In the genomic region with DNA sequence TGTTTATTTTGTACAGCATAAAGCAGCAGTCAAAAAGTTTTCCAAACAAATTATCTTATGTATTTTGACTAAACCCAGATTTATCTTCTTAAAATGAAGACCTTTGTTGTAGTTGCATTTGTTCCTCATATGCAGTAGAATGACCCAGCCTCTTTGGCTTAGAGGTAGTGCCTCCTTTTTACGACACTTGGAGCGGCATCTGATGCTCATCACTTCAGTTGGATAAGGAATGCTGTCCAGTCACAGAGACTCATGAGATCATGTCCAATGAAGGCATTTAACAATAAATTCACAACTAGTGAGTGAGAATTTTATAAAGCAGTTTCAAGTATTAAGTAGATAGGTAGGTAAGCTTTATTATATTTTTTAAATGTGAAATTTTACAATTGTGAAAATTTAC, we compare ENCODE assay signal across 23 cellular contexts. TPM values are rescaled to one million over a fixed set of nuclear protein-coding genes. Genes with fewer than 3 reads are reported as not detected.
DNase-seq lines count a peak whose midpoint lies in the region; ATAC-seq, FAIRE-seq and TF ChIP-seq lines count a peak whose summit lies in the region.
"Had no signal": no experiment of that assay in that cellular context is flagged by ENCODE, and none has a peak within 500 bp of the region (broad histone marks: within the 10 kb centered on the region; RNA-seq: fewer than 3 reads in every experiment).

No MANE protein-coding gene starts in this region.

- H3K4me3 Mint-ChIP-seq in CD4-positive, alpha-beta memory T cell = peak overlapping the region in 7 of 8 donors; percentile 45 to 83 (median 70)
- no peak overlapping the region for H3K4me3 Mint-ChIP-seq in astrocyte (ENCODE audit: unreplicated experiment)
- H3K4me3 Mint-ChIP-seq: endodermal cell had no signal

- H3K36me3 Mint-ChIP-seq in CD4-positive, alpha-beta memory T cell = peaks cover 43 to 72% of the 10 kb centered on the region in 2 donors
- H3K36me3 Mint-ChIP-seq in astrocyte (ENCODE audit: low read depth, unreplicated experiment) = no peaks in the 10 kb centered on the region

- peak overlapping the region; percentile 63 for H3K27ac ChIP-seq in CD4-positive, alpha-beta memory T cell (ENCODE audit: low read depth, low read length)
- H3K27ac ChIP-seq in astrocyte (ENCODE audit: low read depth, low read length) = no peak overlapping the region
- H3K27ac ChIP-seq: lower lobe of right lung, testis had no signal

- peak overlapping the region; percentile 77 to 99 (median 90) for H3K27ac Mint-ChIP-seq in CD4-positive, alpha-beta memory T cell
- no peak overlapping the region for H3K27ac Mint-ChIP-seq in astrocyte (ENCODE audit: unreplicated experiment)
- H3K27ac Mint-ChIP-seq: endodermal cell had no signal

- H3K27me3 ChIP-seq in CD4-positive, alpha-beta memory T cell (ENCODE audit: insufficient read depth, low read length) = no peaks in the 10 kb centered on the region
- H3K27me3 ChIP-seq in astrocyte (ENCODE audit: insufficient read depth, low read length) = no peaks in the 10 kb centered on the region
- H3K27me3 ChIP-seq: testis had no signal

- CTCF ChIA-PET in CD4-positive, alpha-beta memory T cell (lab: Charles Lee; ENCODE audit: partially characterized antibody) = interaction anchor here (1.3 to 2.9 kb wide), 4 partner anchors 11 to 151 kb away, joined by 3 to 12 read pairs (median 6); no protein-coding TSS in a partner anchor

- no peaks in the 10 kb centered on the region for H3K9me3 Mint-ChIP-seq in CD4-positive, alpha-beta memory T cell
- no peaks in the 10 kb centered on the region for H3K9me3 Mint-ChIP-seq in astrocyte (ENCODE audit: unreplicated experiment)
- H3K9me3 Mint-ChIP-seq: endodermal cell had no signal

- no peak overlapping the region for H3K4me2 ChIP-seq in astrocyte (ENCODE audit: low read length)

- no peaks in the 10 kb centered on the region for H3K9me3 ChIP-seq in CD4-positive, alpha-beta memory T cell (ENCODE audit: control insufficient read depth in 1 of 2, low read length in 2 of 2)
- no peaks in the 10 kb centered on the region for H3K9me3 ChIP-seq in astrocyte (ENCODE audit: insufficient read depth, low read depth, low read length)
- H3K9me3 ChIP-seq: lower lobe of right lung, testis had no signal

- H3K4me3 ChIP-seq in CD4-positive, alpha-beta memory T cell (ENCODE audit: low read length in 2 of 2) = peak overlapping the region in 1 of 2 donors; percentile 8
- H3K4me3 ChIP-seq in astrocyte (ENCODE audit: insufficient read depth, low read depth, low read length) = no peak overlapping the region
- H3K4me3 ChIP-seq: lower lobe of right lung, testis had no signal

- FAIRE-seq in astrocyte (lab: Jason Lieb, UNC) = peak; percentile 60
- FAIRE-seq: GM12892 had no signal

- H3K4me1 Mint-ChIP-seq in CD4-positive, alpha-beta memory T cell = peaks cover 72 to 97% (median 86%) of the 10 kb centered on the region in 4 donors
- H3K4me1 Mint-ChIP-seq in astrocyte (ENCODE audit: low read depth, unreplicated experiment) = peaks cover 29% of the 10 kb centered on the region
- H3K4me1 Mint-ChIP-seq: endodermal cell had no signal

- no peaks in the 10 kb centered on the region for H3K79me2 ChIP-seq in astrocyte (ENCODE audit: insufficient read depth, low read length)

- DNase-seq in A172 (ENCODE audit: low spot score) (peak; percentile 87), NCI-H69 (lab: John Stamatoyannopoulos, UW) (peak; percentile 15), astrocyte (ENCODE audit: low read depth) (no peak), NAMALWA (ENCODE audit: low spot score) (no peak), kidney glomerular epithelial cell (lab: John Stamatoyannopoulos, UW) (no peak)
- no peak for DNase-seq in CD4-positive, alpha-beta memory T cell
- DNase-seq: AML-193; aorta; cerebellar nuclear complex; endodermal cell; KBM-7; lower lobe of right lung; NCI-H1105 treated with DMSO at 0.1 percent for 48 hours; NCI-H82; PC-3; SIG-M5; small intestine; stimulated activated CD8-positive, alpha-beta memory T cell treated with anti-CD3 and anti-CD28 coated beads, Interleukin-4, amount 100 ng/mL, for 48 hours; T1000; testis had no signal

- H3K9ac ChIP-seq in astrocyte (ENCODE audit: low read length) = no peak overlapping the region

- TF ChIP-seq CTCF in astrocyte (IDR thresholded peaks at IDR 0.05; ENCODE audit: insufficient read depth, low read depth, low read length) = no peak

- POLR2A ChIA-PET in CD4-positive, alpha-beta memory T cell (lab: Charles Lee; ENCODE audit: partially characterized antibody) = interaction anchor here (0.6 to 22.8 kb wide), 9 partner anchors 8 to 151 kb away, joined by 3 to 449 read pairs (median 30); a partner anchor contains a TSS

- intact Hi-C loops in CD4-positive, alpha-beta memory T cell (cut with micrococcal nuclease) = no loop called here

- ATAC-seq in HG02885 (IDR thresholded peaks at IDR 0.05; ENCODE audit: poor library complexity, unreplicated experiment) (no peak), esophagus mucosa (no peak)
- ATAC-seq: lower lobe of right lung, PC-3 had no signal

- no peaks in the 10 kb centered on the region for H3K36me3 ChIP-seq in CD4-positive, alpha-beta memory T cell (ENCODE audit: insufficient read depth, low read length)
- no peaks in the 10 kb centered on the region for H3K36me3 ChIP-seq in astrocyte (ENCODE audit: insufficient read depth, low read length)
- H3K36me3 ChIP-seq: lower lobe of right lung had no signal

- H3K27me3 Mint-ChIP-seq in CD4-positive, alpha-beta memory T cell = no peaks in the 10 kb centered on the region
- no peaks in the 10 kb centered on the region for H3K27me3 Mint-ChIP-seq in astrocyte (ENCODE audit: low read depth, unreplicated experiment)

- H2AFZ ChIP-seq in astrocyte (ENCODE audit: low read depth, low read length) = no peak overlapping the region

- no peaks in the 10 kb centered on the region for H4K20me1 ChIP-seq in astrocyte (ENCODE audit: insufficient read depth, low read length)

- peaks cover 98% of the 10 kb centered on the region for H3K4me1 ChIP-seq in CD4-positive, alpha-beta memory T cell (ENCODE audit: insufficient read depth, low read length)
- H3K4me1 ChIP-seq in astrocyte (ENCODE audit: insufficient read depth, low read length) = peaks cover 16% of the 10 kb centered on the region
- H3K4me1 ChIP-seq: lower lobe of right lung, testis had no signal

RNA-seq across cellular contexts. Expression of a gene that starts 35.2 kb away (rescaled TPM):
- 2.8 and 3.1 TPM in 2 replicates for total RNA-seq in A172 (2014; rRNA removed; shearing (Covaris generic))
- total RNA-seq in CD4-positive, alpha-beta memory T cell = 100 to 1,000 TPM; 974 to 987 TPM
- 1,000 to 10,000 TPM in 1 of 2 donors, 100 to 1,000 TPM in 1; 915 to 1,019 TPM for polyA plus RNA-seq in CD4-positive, alpha-beta memory T cell
- total RNA-seq in astrocyte (0.20 TPM in 1 of 2 replicates, not detected in the other), esophagus mucosa (3.5 TPM)

Comparison
In these comparisons a context has a peak if more than half of its experiments do, and no peak if none do; other contexts are left out.
1. DNase-seq: peak in A172 (single experiment) and NCI-H69 (single experiment); none in CD4-positive, alpha-beta memory T cell (0 of 5), astrocyte (single experiment), NAMALWA (single experiment) and kidney glomerular epithelial cell (single experiment).
2. RNA of a gene that starts 35.2 kb away (total RNA-seq): 974 to 987 TPM in CD4-positive, alpha-beta memory T cell; 3.5 TPM in esophagus mucosa (single experiment), 2.8 to 3.1 TPM in A172 and 0.20 TPM in astrocyte; every median in the first group is over 100 times any median in the second.